In the genomic region with DNA sequence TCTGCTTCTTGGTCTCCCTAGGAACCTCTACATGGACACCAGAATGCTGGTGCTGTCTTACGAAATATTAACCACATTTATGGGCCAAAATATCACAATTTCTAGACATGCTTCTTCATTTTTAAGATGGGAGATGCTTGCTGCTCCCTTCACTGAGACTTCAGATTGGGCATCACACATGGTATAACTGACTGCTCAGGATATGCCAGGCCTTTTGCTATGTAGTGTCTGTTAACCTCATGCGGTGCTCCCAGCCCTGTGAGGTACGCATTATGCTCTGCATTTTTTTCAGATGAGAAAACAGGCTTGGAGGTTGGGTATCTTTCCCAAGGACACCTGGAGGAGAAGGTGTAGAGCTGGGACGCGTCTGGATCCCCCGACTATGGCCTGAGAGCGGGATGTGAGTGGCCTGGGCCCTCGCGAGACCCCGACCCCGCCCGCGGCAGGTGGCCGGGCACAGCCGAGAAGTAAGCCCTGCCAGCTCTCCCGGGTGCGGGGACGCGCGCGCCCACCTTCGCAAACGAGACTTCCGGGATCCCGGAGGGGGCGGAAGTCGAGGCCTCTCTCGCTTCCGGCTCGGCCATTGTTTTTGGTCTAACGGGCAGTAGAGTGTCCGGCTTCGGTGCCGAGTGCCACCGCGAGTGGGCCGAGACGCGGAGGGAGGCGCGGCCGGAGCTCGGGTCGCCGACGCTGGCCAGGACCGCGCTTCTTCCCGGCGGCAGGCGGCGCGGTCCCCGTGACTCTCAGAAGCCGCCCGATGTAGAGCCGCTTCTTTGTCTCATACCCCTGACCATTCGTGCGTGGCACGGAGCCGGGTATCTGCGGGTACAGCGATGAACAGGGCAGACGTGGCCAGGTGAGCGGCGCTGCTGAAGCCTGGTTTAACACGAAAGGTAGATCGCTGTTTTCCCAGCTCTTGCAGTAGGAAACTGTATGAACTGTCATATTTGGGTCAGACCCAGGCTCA, we compare ENCODE assay signal across 8 cellular contexts. TPM values are rescaled to one million over a fixed set of nuclear protein-coding genes. Genes with fewer than 3 reads are reported as not detected.
DNase-seq lines count a peak whose midpoint lies in the region; ATAC-seq and TF ChIP-seq lines count a peak whose summit lies in the region.

A gene (plus strand): TSS at position 568 of the 967 bp plus-strand sequence. CDS start 1,855 bp downstream, outside the sequence.

- peaks cover 0 to 28% of the 10 kb centered on the region in 2 donors for H3K36me3 ChIP-seq in gastroesophageal sphincter
- peaks cover 5% of the 10 kb centered on the region for H3K36me3 ChIP-seq in neural progenitor cell
- peaks cover 0 to 7% of the 10 kb centered on the region in 2 donors for H3K36me3 ChIP-seq in stomach smooth muscle (ENCODE audit: control insufficient read depth in 2 of 2, insufficient read depth in 2 of 2, low read length in 2 of 2)

- peaks cover 20% of the 10 kb centered on the region for H3K9me3 Mint-ChIP-seq in activated naive CD4-positive, alpha-beta T cell treated with anti-CD3 and anti-CD28 coated beads, Interleukin-2, amount 10 ng/mL, durations not matched to agents 7 days and 5 days
- peaks cover 14% of the 10 kb centered on the region for H3K9me3 Mint-ChIP-seq in neural progenitor cell

- H3K4me3 ChIP-seq in gastroesophageal sphincter (peak within 1 kb of the TSS; percentile 70 to 81), neural progenitor cell (peak within 1 kb of the TSS; percentile 89), stomach smooth muscle (ENCODE audit: low read length in 2 of 2) (peak within 1 kb of the TSS; percentile 75 to 96)

- peak within 1 kb of the TSS; percentile 42 for H3K27ac Mint-ChIP-seq in activated naive CD4-positive, alpha-beta T cell treated with anti-CD3 and anti-CD28 coated beads, Interleukin-2, amount 10 ng/mL, durations not matched to agents 7 days and 5 days
- peak within 1 kb of the TSS; percentile 62 for H3K27ac Mint-ChIP-seq in neural progenitor cell

- TF ChIP-seq CTCF in GM12873 (IDR thresholded peaks at IDR 0.05; ENCODE audit: insufficient read depth, low read depth, low read length, missing control alignments) (peak; percentile 13), gastroesophageal sphincter (IDR thresholded peaks at IDR 0.05) (peak in 3 of 4 experiments; percentile 19 to 27 (median 23)), neural progenitor cell (IDR thresholded peaks at IDR 0.05) (peak; percentile 36)

- peak within 1 kb of the TSS; percentile 77 for H3K4me3 Mint-ChIP-seq in activated naive CD4-positive, alpha-beta T cell treated with anti-CD3 and anti-CD28 coated beads, Interleukin-2, amount 10 ng/mL, durations not matched to agents 7 days and 5 days
- H3K4me3 Mint-ChIP-seq in neural progenitor cell = peak within 1 kb of the TSS; percentile 98

- ATAC-seq in HG02763 (IDR thresholded peaks at IDR 0.05; ENCODE audit: unreplicated experiment) = peak; percentile 58
- ATAC-seq in gastroesophageal sphincter = peak; percentile 65
- no peak for ATAC-seq in GM21619 (IDR thresholded peaks at IDR 0.05; ENCODE audit: unreplicated experiment)

- no peak for TF ChIP-seq POLR2A in gastroesophageal sphincter (IDR thresholded peaks at IDR 0.05)

- peak within 1 kb of the TSS; percentile 95 for H2AFZ ChIP-seq in neural progenitor cell (replicated peaks)

- H3K27ac ChIP-seq in gastroesophageal sphincter (peak within 1 kb of the TSS; percentile 62 to 85 (median 84)), neural progenitor cell (no peak within 1 kb of the TSS), stomach smooth muscle (ENCODE audit: low read length) (peak within 1 kb of the TSS; percentile 71)

- H3K9me3 ChIP-seq in gastroesophageal sphincter = no peaks in the 10 kb centered on the region
- no peaks in the 10 kb centered on the region for H3K9me3 ChIP-seq in neural progenitor cell (ENCODE audit: low read depth)
- no peaks in the 10 kb centered on the region for H3K9me3 ChIP-seq in stomach smooth muscle (ENCODE audit: control insufficient read depth in 2 of 2, low read length in 2 of 2)

- DNase-seq in activated naive CD4-positive, alpha-beta T cell treated with anti-CD3 and anti-CD28 coated beads, Interleukin-2, amount 10 ng/mL, durations not matched to agents 7 days and 5 days = peak; percentile 64
- peak; percentile 73 for DNase-seq in neural progenitor cell (ENCODE audit: low spot score)

- peak within 1 kb of the TSS; percentile 88 for H3K4me2 ChIP-seq in neural progenitor cell

- H3K79me2 ChIP-seq in neural progenitor cell (ENCODE audit: low read depth) = peaks cover 28% of the 10 kb centered on the region

- CTCF ChIA-PET in activated naive CD4-positive, alpha-beta T cell treated with anti-CD3 and anti-CD28 coated beads, Interleukin-2, amount 10 ng/mL, durations not matched to agents 7 days and 5 days (lab: Charles Lee) = interaction anchor here (0.9 kb wide), 1 partner anchor 361 kb away, joined by 4 read pairs; no protein-coding TSS in a partner anchor

- TF ChIP-seq EP300 in gastroesophageal sphincter (IDR thresholded peaks at IDR 0.05) = no peak

- H3K27me3 ChIP-seq in gastroesophageal sphincter (peaks cover 29% of the 10 kb centered on the region), neural progenitor cell (peaks cover 41% of the 10 kb centered on the region), stomach smooth muscle (ENCODE audit: control insufficient read depth in 1 of 2, insufficient read depth in 2 of 2, low read length in 2 of 2) (peaks cover 0 to 7% of the 10 kb centered on the region in 2 donors)

- H3K9ac ChIP-seq in neural progenitor cell (peak within 1 kb of the TSS; percentile 67), stomach smooth muscle (ENCODE audit: low read length in 2 of 2) (peak within 1 kb of the TSS; percentile 76 to 91)

- peaks cover 20% of the 10 kb centered on the region for H3K4me1 Mint-ChIP-seq in activated naive CD4-positive, alpha-beta T cell treated with anti-CD3 and anti-CD28 coated beads, Interleukin-2, amount 10 ng/mL, durations not matched to agents 7 days and 5 days
- H3K4me1 Mint-ChIP-seq in neural progenitor cell = peaks cover 12% of the 10 kb centered on the region

- peaks cover 23% of the 10 kb centered on the region for H3K36me3 Mint-ChIP-seq in activated naive CD4-positive, alpha-beta T cell treated with anti-CD3 and anti-CD28 coated beads, Interleukin-2, amount 10 ng/mL, durations not matched to agents 7 days and 5 days
- H3K36me3 Mint-ChIP-seq in neural progenitor cell = peaks cover 34% of the 10 kb centered on the region

- no peaks in the 10 kb centered on the region for H4K20me1 ChIP-seq in neural progenitor cell (ENCODE audit: low read depth)

- peaks cover 0 to 18% (median 4%) of the 10 kb centered on the region in 3 donors for H3K4me1 ChIP-seq in gastroesophageal sphincter
- peaks cover 6% of the 10 kb centered on the region for H3K4me1 ChIP-seq in neural progenitor cell
- peaks cover 16% of the 10 kb centered on the region for H3K4me1 ChIP-seq in stomach smooth muscle (ENCODE audit: control insufficient read depth, insufficient read depth, low read length)

- no peaks in the 10 kb centered on the region for H3F3A ChIP-seq in neural progenitor cell (ENCODE audit: low read depth)

- H3K27me3 Mint-ChIP-seq in activated naive CD4-positive, alpha-beta T cell treated with anti-CD3 and anti-CD28 coated beads, Interleukin-2, amount 10 ng/mL, durations not matched to agents 7 days and 5 days = peaks cover 3% of the 10 kb centered on the region
- H3K27me3 Mint-ChIP-seq in neural progenitor cell (ENCODE audit: insufficient read depth, low read depth) = peaks cover 3% of the 10 kb centered on the region

- WGBS in gastroesophageal sphincter (ENCODE audit: low coverage in 1 of 2), 2 donors = 32 to 50% methylated on average over 2 to 5 of the region's 68 CpGs

TF ChIP-seq in PFSK-1, 5 proteins besides CTCF, POLR2A, EP300 and RAD21:
- peak; percentile 15 for TF ChIP-seq FOXP2 (optimal IDR thresholded peaks at IDR 0.05; ENCODE audit: borderline replicate concordance, extremely low read depth, extremely low read length, insufficient read depth)
- TF ChIP-seq TAF1 (IDR thresholded peaks at IDR 0.05; ENCODE audit: borderline replicate concordance, insufficient read depth, low read length) = no peak
- 0 out of 2 replicates have a peak, but pooled peaks have one; percentile 44 for TF ChIP-seq POLR2AphosphoS5 (IDR thresholded peaks at IDR 0.05; ENCODE audit: low read depth, low read length)

RNA-seq across cellular contexts. Expression of the gene that starts here (rescaled TPM):
- 0.55 TPM for polyA plus RNA-seq in PFSK-1 (2012; ENCODE audit: insufficient read length, low read depth)
- 1 to 10 TPM; 3.5 to 6.1 (median 5.0) TPM for total RNA-seq in gastroesophageal sphincter
- total RNA-seq in neural progenitor cell (ENCODE audit: low replicate concordance) = 14.1 and 18.7 TPM in 2 replicates
